8 cellular contexts compared by ENCODE assay signal in the genomic region with DNA sequence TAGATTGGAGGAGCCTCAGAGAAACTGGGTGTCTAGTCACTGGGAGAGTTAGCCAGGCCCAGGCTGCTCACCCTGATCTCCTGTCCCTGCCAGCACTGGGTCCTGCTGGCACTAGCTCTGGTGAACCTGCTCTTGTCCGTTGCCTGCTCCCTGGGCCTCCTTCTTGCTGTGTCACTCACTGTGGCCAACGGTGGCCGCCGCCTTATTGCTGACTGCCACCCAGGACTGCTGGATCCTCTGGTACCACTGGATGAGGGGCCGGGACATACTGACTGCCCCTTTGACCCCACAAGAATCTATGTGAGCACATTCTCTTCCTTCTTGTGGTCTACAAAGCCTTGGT. TPM values are rescaled to one million over a fixed set of nuclear protein-coding genes. Genes with fewer than 3 reads are reported as not detected.
DNase-seq lines count a peak whose midpoint lies in the region; ATAC-seq and TF ChIP-seq lines count a peak whose summit lies in the region.
"Had no signal": no experiment of that assay in that cellular context is flagged by ENCODE, and none has a peak within 500 bp of the region (broad histone marks: within the 10 kb centered on the region; RNA-seq: fewer than 3 reads in every experiment).

No MANE protein-coding gene starts in this region.

- peaks cover 21 to 38% of the 10 kb centered on the region in 2 experiments for H3K36me3 ChIP-seq in HCT116 (ENCODE audit: control insufficient read depth in 1 of 2, insufficient read depth in 2 of 2, low read length in 2 of 2)

- RAD21 ChIA-PET in HCT116 (lab: Charles Lee; ENCODE audit: low non-redundant PET in 1 of 2, low total read pairs in 2 of 2, uncharacterized antibody in 2 of 2, unreplicated experiment in 2 of 2), result no interaction called here

- H4K20me1 ChIP-seq in HCT116 (ENCODE audit: insufficient read depth), result no peaks in the 10 kb centered on the region

- intact Hi-C loops in HCT116 (cut with micrococcal nuclease), result loop anchor here (10.0 kb wide), 1 partner anchor 182 kb away; the partner anchor contains the start of genes CCDC121 and GPN1

- H3K4me2 ChIP-seq in HCT116 (ENCODE audit: low read length), result peak overlapping the region; percentile 98

- DNase-seq in HCT116 (ENCODE audit: low read depth, low spot score), result no peak
- DNase-seq in activated naive CD8-positive, alpha-beta T cell treated with anti-CD3 and anti-CD28 coated beads, Interleukin-2, amount 10 ng/mL, durations not matched to agents 7 days and 5 days, result no peak
- DNase-seq in iPS-NIHi7 (ENCODE audit: extremely low spot score), result peak; percentile 27
- no peak for DNase-seq in stimulated activated effector memory CD8-positive, alpha-beta T cell treated with anti-CD3 and anti-CD28 coated beads, Interleukin-12 subunit alpha, Interleukin-12 subunit beta, amount 100 ng/mL, for 72 hours (ENCODE audit: low spot score in 2 of 2)
- DNase-seq in HT-29 (ENCODE audit: low spot score), result no peak
- no peak for DNase-seq in stimulated activated naive CD4-positive, alpha-beta T cell treated with Interleukin-2 at 50 U/mL for 16 hours (lab: John Stamatoyannopoulos, UW)
- DNase-seq in NK-92 (lab: John Stamatoyannopoulos, UW; ENCODE audit: unreplicated experiment), result no peak
- DNase-seq: NCI-H774 had no signal

- TF ChIP-seq RAD21 in HCT116 (IDR thresholded peaks at IDR 0.05; ENCODE audit: low read depth), result no peak

- peak overlapping the region; percentile 87 for H3K9ac ChIP-seq in HCT116 (ENCODE audit: low read length)

- BruUV-seq in HCT116 (replicated peaks; lab: Mats Ljungman, UMichigan), result no TSS peak

- TF ChIP-seq POLR2A in HCT116 (IDR thresholded peaks at IDR 0.05; ENCODE audit: borderline replicate concordance, extremely low read depth, insufficient read depth, insufficient read length), result no peak

- H3K36me3 Mint-ChIP-seq in activated naive CD8-positive, alpha-beta T cell treated with anti-CD3 and anti-CD28 coated beads, Interleukin-2, amount 10 ng/mL, durations not matched to agents 7 days and 5 days, result peaks cover 18% of the 10 kb centered on the region
- peaks cover 70% of the 10 kb centered on the region for H3K36me3 Mint-ChIP-seq in stimulated activated effector memory CD8-positive, alpha-beta T cell treated with anti-CD3 and anti-CD28 coated beads, Interleukin-12 subunit alpha, Interleukin-12 subunit beta, amount 100 ng/mL, for 72 hours

- CTCF ChIA-PET in HCT116 (lab: Charles Lee), result interaction anchor here (1.4 to 1.5 kb wide), 2 partner anchors 13 to 33 kb away, joined by 3 to 5 read pairs; partner anchors contain the start of gene PPM1G

- POLR2A ChIA-PET in HCT116 (lab: Charles Lee), result no interaction called here
- POLR2A ChIA-PET in activated naive CD8-positive, alpha-beta T cell treated with anti-CD3 and anti-CD28 coated beads, Interleukin-2, amount 10 ng/mL, durations not matched to agents 7 days and 5 days (lab: Charles Lee), result no interaction called here

- H3K27me3 Mint-ChIP-seq in activated naive CD8-positive, alpha-beta T cell treated with anti-CD3 and anti-CD28 coated beads, Interleukin-2, amount 10 ng/mL, durations not matched to agents 7 days and 5 days, result no peaks in the 10 kb centered on the region

- H3K9me3 ChIP-seq in HCT116 (ENCODE audit: control insufficient read depth in 1 of 2, insufficient read depth in 1 of 2, low read depth in 1 of 2, low read length in 2 of 2), result no peaks in the 10 kb centered on the region

- H3K79me2 ChIP-seq in HCT116 (ENCODE audit: insufficient read depth, low read length), result peaks cover 9% of the 10 kb centered on the region; the same call in 1 of the 2 replicates

- H3K4me1 Mint-ChIP-seq in activated naive CD8-positive, alpha-beta T cell treated with anti-CD3 and anti-CD28 coated beads, Interleukin-2, amount 10 ng/mL, durations not matched to agents 7 days and 5 days, result peaks cover 13% of the 10 kb centered on the region
- peaks cover 5% of the 10 kb centered on the region for H3K4me1 Mint-ChIP-seq in stimulated activated effector memory CD8-positive, alpha-beta T cell treated with anti-CD3 and anti-CD28 coated beads, Interleukin-12 subunit alpha, Interleukin-12 subunit beta, amount 100 ng/mL, for 72 hours

- peak overlapping the region; percentile 63 for H3K27ac Mint-ChIP-seq in activated naive CD8-positive, alpha-beta T cell treated with anti-CD3 and anti-CD28 coated beads, Interleukin-2, amount 10 ng/mL, durations not matched to agents 7 days and 5 days
- H3K27ac Mint-ChIP-seq in stimulated activated effector memory CD8-positive, alpha-beta T cell treated with anti-CD3 and anti-CD28 coated beads, Interleukin-12 subunit alpha, Interleukin-12 subunit beta, amount 100 ng/mL, for 72 hours, result peak overlapping the region; percentile 76

- peak overlapping the region; percentile 67 for H3K27ac ChIP-seq in HCT116 (ENCODE audit: low read depth, low read length)

- TF ChIP-seq CTCF in HCT116 (IDR thresholded peaks at IDR 0.05 in 2 of 3, conservative IDR thresholded peaks at IDR 0.05 in 1 of 3; ENCODE audit: borderline replicate concordance in 1 of 3, insufficient read depth in 1 of 3, low read depth in 2 of 3, low read length in 2 of 3), result no peak

- no peaks in the 10 kb centered on the region for H3K27me3 ChIP-seq in HCT116 (ENCODE audit: insufficient read depth, low read length)

- no peaks in the 10 kb centered on the region for H3K9me3 Mint-ChIP-seq in activated naive CD8-positive, alpha-beta T cell treated with anti-CD3 and anti-CD28 coated beads, Interleukin-2, amount 10 ng/mL, durations not matched to agents 7 days and 5 days
- no peaks in the 10 kb centered on the region for H3K9me3 Mint-ChIP-seq in stimulated activated effector memory CD8-positive, alpha-beta T cell treated with anti-CD3 and anti-CD28 coated beads, Interleukin-12 subunit alpha, Interleukin-12 subunit beta, amount 100 ng/mL, for 72 hours

- no peaks in the 10 kb centered on the region for H3K9me2 ChIP-seq in HCT116 (ENCODE audit: insufficient read depth)

- H2AFZ ChIP-seq in HCT116 (ENCODE audit: low read depth, low read length, poor library complexity, severe bottlenecking), result no peak overlapping the region

- H3K4me1 ChIP-seq in HCT116 (ENCODE audit: control insufficient read depth in 1 of 2, insufficient read depth in 2 of 2, low read length in 2 of 2), result peaks cover 2 to 29% of the 10 kb centered on the region in 2 experiments; a peak in 2 of 4 replicates

- H3K4me3 Mint-ChIP-seq in activated naive CD8-positive, alpha-beta T cell treated with anti-CD3 and anti-CD28 coated beads, Interleukin-2, amount 10 ng/mL, durations not matched to agents 7 days and 5 days, result no peak overlapping the region
- no peak overlapping the region for H3K4me3 Mint-ChIP-seq in stimulated activated effector memory CD8-positive, alpha-beta T cell treated with anti-CD3 and anti-CD28 coated beads, Interleukin-12 subunit alpha, Interleukin-12 subunit beta, amount 100 ng/mL, for 72 hours

- peak overlapping the region; percentile 53 to 81 for H3K4me3 ChIP-seq in HCT116 (replicated peaks in 1 of 2; ENCODE audit: low read depth in 1 of 2, low read length in 2 of 2)

- ATAC-seq in HCT116, result peak; percentile 37
- ATAC-seq in activated naive CD8-positive, alpha-beta T cell treated with anti-CD3 and anti-CD28 coated beads, Interleukin-2, amount 10 ng/mL, durations not matched to agents 7 days and 5 days (ENCODE audit: low read depth), result no peak
- no peak for ATAC-seq in stimulated activated effector memory CD8-positive, alpha-beta T cell treated with anti-CD3 and anti-CD28 coated beads, Interleukin-12 subunit alpha, Interleukin-12 subunit beta, amount 100 ng/mL, for 72 hours

TF ChIP-seq in HCT116, 20 proteins besides CTCF, POLR2A, EP300 and RAD21 (continues in another document):
- TF ChIP-seq SP1 (IDR thresholded peaks at IDR 0.05; ENCODE audit: low read depth) (no peak), EGR1 (IDR thresholded peaks at IDR 0.05; ENCODE audit: low read depth) (no peak)
- TF ChIP-seq, protein P1, sequence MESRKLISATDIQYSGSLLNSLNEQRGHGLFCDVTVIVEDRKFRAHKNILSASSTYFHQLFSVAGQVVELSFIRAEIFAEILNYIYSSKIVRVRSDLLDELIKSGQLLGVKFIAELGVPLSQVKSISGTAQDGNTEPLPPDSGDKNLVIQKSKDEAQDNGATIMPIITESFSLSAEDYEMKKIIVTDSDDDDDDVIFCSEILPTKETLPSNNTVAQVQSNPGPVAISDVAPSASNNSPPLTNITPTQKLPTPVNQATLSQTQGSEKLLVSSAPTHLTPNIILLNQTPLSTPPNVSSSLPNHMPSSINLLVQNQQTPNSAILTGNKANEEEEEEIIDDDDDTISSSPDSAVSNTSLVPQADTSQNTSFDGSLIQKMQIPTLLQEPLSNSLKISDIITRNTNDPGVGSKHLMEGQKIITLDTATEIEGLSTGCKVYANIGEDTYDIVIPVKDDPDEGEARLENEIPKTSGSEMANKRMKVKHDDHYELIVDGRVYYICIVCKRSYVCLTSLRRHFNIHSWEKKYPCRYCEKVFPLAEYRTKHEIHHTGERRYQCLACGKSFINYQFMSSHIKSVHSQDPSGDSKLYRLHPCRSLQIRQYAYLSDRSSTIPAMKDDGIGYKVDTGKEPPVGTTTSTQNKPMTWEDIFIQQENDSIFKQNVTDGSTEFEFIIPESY (IDR thresholded peaks at IDR 0.05; ENCODE audit: extremely low read depth, insufficient replicate concordance, low read length), result no peak

RNA-seq across cellular contexts. Expression of gene KRTCAP3, which starts 0.8 kb away (rescaled TPM):
- total RNA-seq in HCT116 (2021; ENCODE audit: unreplicated experiment), result 65.7 TPM
- polyA plus RNA-seq in HCT116 (2012), result 107 and 120 TPM in 2 replicates
- total RNA-seq in activated naive CD8-positive, alpha-beta T cell treated with anti-CD3 and anti-CD28 coated beads, Interleukin-2, amount 10 ng/mL, durations not matched to agents 7 days and 5 days, result 10 to 100 TPM; 12.2 to 13.9 TPM
- total RNA-seq in HT-29 (2014; rRNA removed; shearing (Covaris generic)), result 29.3 and 30.4 TPM in 2 replicates

RNA-seq across cellular contexts. Expression of gene NRBP1, which starts 14.5 kb away (rescaled TPM):
- total RNA-seq in HCT116 (2021; ENCODE audit: unreplicated experiment), result 79.1 TPM
- 70.1 and 81.7 TPM in 2 replicates for polyA plus RNA-seq in HCT116 (2012)
- 10 to 100 TPM; 92.2 to 92.5 TPM for total RNA-seq in activated naive CD8-positive, alpha-beta T cell treated with anti-CD3 and anti-CD28 coated beads, Interleukin-2, amount 10 ng/mL, durations not matched to agents 7 days and 5 days
- 49.7 and 50.1 TPM in 2 replicates for total RNA-seq in HT-29 (2014; rRNA removed; shearing (Covaris generic))

RNA-seq across cellular contexts. Expression of gene PPM1G, which starts 33.6 kb away (rescaled TPM):
- total RNA-seq in HCT116 (2021; ENCODE audit: unreplicated experiment), result 140 TPM
- polyA plus RNA-seq in HCT116 (2012), result 145 and 152 TPM in 2 replicates
- 10 to 100 TPM; 90.1 to 91.3 TPM for total RNA-seq in activated naive CD8-positive, alpha-beta T cell treated with anti-CD3 and anti-CD28 coated beads, Interleukin-2, amount 10 ng/mL, durations not matched to agents 7 days and 5 days
- 141 and 148 TPM in 2 replicates for total RNA-seq in HT-29 (2014; rRNA removed; shearing (Covaris generic))

RNA-seq across cellular contexts. Expression of gene IFT172, which starts 46.6 kb away (rescaled TPM):
- 13.7 TPM for total RNA-seq in HCT116 (2021; ENCODE audit: unreplicated experiment)
- polyA plus RNA-seq in HCT116 (2012), result 15.6 and 16.3 TPM in 2 replicates
- total RNA-seq in activated naive CD8-positive, alpha-beta T cell treated with anti-CD3 and anti-CD28 coated beads, Interleukin-2, amount 10 ng/mL, durations not matched to agents 7 days and 5 days, result 10 to 100 TPM; 17.9 to 18.8 TPM
- 21.1 and 24.0 TPM in 2 replicates for total RNA-seq in HT-29 (2014; rRNA removed; shearing (Covaris generic))

RNA-seq across cellular contexts. Expression of gene FNDC4, which starts 52.0 kb away (rescaled TPM):
- 3.3 TPM for total RNA-seq in HCT116 (2021; ENCODE audit: unreplicated experiment)
- 3.6 and 4.3 TPM in 2 replicates for polyA plus RNA-seq in HCT116 (2012)
- not detected for total RNA-seq in activated naive CD8-positive, alpha-beta T cell treated with anti-CD3 and anti-CD28 coated beads, Interleukin-2, amount 10 ng/mL, durations not matched to agents 7 days and 5 days
- 0.26 TPM in 1 of 2 replicates, not detected in the other for total RNA-seq in HT-29 (2014; rRNA removed; shearing (Covaris generic))
